Comparison of ENCODE assay signal across 9 cellular contexts in genomic region chr14:102323102-102323501, GRCh38. TPM values are rescaled to one million over a fixed set of nuclear protein-coding genes. Genes with fewer than 3 reads are reported as not detected.
A peak's percentile ranks its signal among the peaks of the same experiment; 100 is the strongest.
DNase-seq lines count a peak whose midpoint lies in the region; ATAC-seq, FAIRE-seq and TF ChIP-seq lines count a peak whose summit lies in the region.
"Had no signal": no experiment of that assay in that cellular context is flagged by ENCODE, and none has a peak within 500 bp of the region (broad histone marks: within the 10 kb centered on the region; RNA-seq: fewer than 3 reads in every experiment).

No MANE protein-coding gene starts in this region.

- SMC1A ChIA-PET in GM12878 (lab: Charles Lee; ENCODE audit: uncharacterized antibody, unreplicated experiment), result interaction anchor here (1.2 kb wide), 1 partner anchor 356 kb away, joined by 3 read pairs; no protein-coding TSS in a partner anchor

- H3K27me3 ChIP-seq in BLaER1 (no peaks in the 10 kb centered on the region), GM12878 (replicated peaks in 1 of 2; ENCODE audit: control insufficient read depth in 2 of 2, insufficient read depth in 2 of 2, low read length in 1 of 2) (no peaks in the 10 kb centered on the region)

- TF ChIP-seq EP300 in GM12878 (IDR thresholded peaks at IDR 0.05; ENCODE audit: borderline replicate concordance in 1 of 2, control insufficient read depth in 1 of 2, low read depth in 2 of 2, low read length in 2 of 2), result no peak

- peaks cover 14% of the 10 kb centered on the region for H3K79me2 ChIP-seq in GM12878 (ENCODE audit: control insufficient read depth, insufficient read depth, low read length)

- H4K20me1 ChIP-seq in BLaER1 (no peaks in the 10 kb centered on the region), GM12878 (ENCODE audit: control insufficient read depth, insufficient read depth) (no peaks in the 10 kb centered on the region)

- H3K36me3 ChIP-seq in BLaER1 (peaks cover 42% of the 10 kb centered on the region), GM12878 (ENCODE audit: control insufficient read depth in 2 of 2, insufficient read depth in 2 of 2, low read length in 1 of 2) (peaks cover 0 to 3% of the 10 kb centered on the region in 2 experiments; a peak in 1 of 4 replicates)

- peak; percentile 76 for FAIRE-seq in GM12878 (lab: Jason Lieb, UNC)

- H3K4me2 ChIP-seq in BLaER1 (peak overlapping the region; percentile 40), GM12878 (ENCODE audit: control insufficient read depth, insufficient read depth) (no peak overlapping the region)

- 35% methylated on average over 8 of the region's 8 CpGs for WGBS in GM12878 (ENCODE audit: insufficient coverage, insufficient replicate concordance, low lambda C conversion rate, missing lambda C conversion rate)

- intact Hi-C loops in GM12878 (cut with micrococcal nuclease; ENCODE audit: unreplicated experiment), result no loop called here

- DNase-seq in GM13977 (ENCODE audit: low spot score), result no peak
- DNase-seq in NCI-H524 (lab: John Stamatoyannopoulos, UW), result peak; percentile 56 to 79
- DNase-seq in GM12878 (ENCODE audit: low read depth, low spot score), result no peak
- DNase-seq in iPS-NIHi7 (ENCODE audit: extremely low spot score), result peak; percentile 40
- peak; percentile 39 for DNase-seq in stimulated activated CD8-positive, alpha-beta memory T cell treated with anti-CD3 and anti-CD28 coated beads, Interleukin-4, amount 100 ng/mL, for 48 hours
- no peak for DNase-seq in effector CD8-positive, alpha-beta T cell (lab: John Stamatoyannopoulos, UW)

- H3K4me1 ChIP-seq in BLaER1, result peaks cover 37% of the 10 kb centered on the region
- peaks cover 13% of the 10 kb centered on the region for H3K4me1 ChIP-seq in GM12878 (ENCODE audit: control insufficient read depth, insufficient read depth, low read length)

- RAD21 ChIA-PET in GM12878 (lab: Charles Lee; ENCODE audit: unreplicated experiment), result no interaction called here

- POLR2A ChIA-PET in GM12878 (lab: Charles Lee), result no interaction called here

- H3K9me3 ChIP-seq in BLaER1 (no peaks in the 10 kb centered on the region), GM12878 (replicated peaks; ENCODE audit: control insufficient read depth, insufficient read depth, low read length) (no peaks in the 10 kb centered on the region)

- CTCF ChIA-PET in GM12878 (lab: Yijun Ruan, JAX), result no interaction called here

- in situ Hi-C loops in GM13977 (cut with MboI; ENCODE audit: low pct_unique_long_range_greater_than_20kb, low sequenced_read_pairs, unreplicated experiment), result loop anchor here (25.0 kb wide), 2 partner anchors 361 to 611 kb away; partner anchors contain the start of gene DYNC1H1
- in situ Hi-C loops in GM12878 (cut with MboI), result loop anchor here (25.0 kb wide), 1 partner anchor 561 kb away; the partner anchor contains the start of gene PPP2R5C

- H3K27ac ChIP-seq in BLaER1 (no peak overlapping the region), GM12878 (ENCODE audit: control insufficient read depth, insufficient read depth) (no peak overlapping the region)

- H2AFZ ChIP-seq in GM12878 (ENCODE audit: control insufficient read depth, low read depth, low read length), result no peak overlapping the region

- no peak for TF ChIP-seq POLR2A in GM12878 (IDR thresholded peaks at IDR 0.05; ENCODE audit: low read depth, low read length)

- no peak overlapping the region for H3K9ac ChIP-seq in BLaER1
- H3K9ac ChIP-seq in GM12878 (ENCODE audit: control insufficient read depth, insufficient read depth, low read length), result no peak overlapping the region

- ATAC-seq in GM12878 (peak; percentile 69), HG03108 (IDR thresholded peaks at IDR 0.05; ENCODE audit: unreplicated experiment) (no peak)

- BruUV-seq in GM12878 (replicated peaks; lab: Mats Ljungman, UMichigan), result no TSS peak

- TF ChIP-seq CTCF in GM13977 (IDR thresholded peaks at IDR 0.05; ENCODE audit: extremely low read depth, insufficient read depth, missing control alignments) (peak; percentile 49), GM12878 (IDR thresholded peaks at IDR 0.05 in 2 of 3, conservative IDR thresholded peaks at IDR 0.05 in 1 of 3; ENCODE audit: control insufficient read depth in 2 of 3, extremely low read depth in 1 of 3, insufficient read depth in 1 of 3, low read depth in 3 of 3, low read length in 3 of 3) (peak; percentile 56 to 75 (median 58); a peak in 5 of 6 replicates)

- TF ChIP-seq RAD21 in GM12878 (IDR thresholded peaks at IDR 0.05; ENCODE audit: insufficient read depth, low read depth, low read length), result 0 out of 2 replicates have a peak, but pooled peaks have one; percentile 20

- no peak overlapping the region for H3K4me3 ChIP-seq in BLaER1
- no peak overlapping the region for H3K4me3 ChIP-seq in GM12878
- H3K4me3 ChIP-seq: SK-N-MC had no signal

RNA-seq across cellular contexts. Expression of gene ZNF839, which starts 3.6 kb away (rescaled TPM):
- total RNA-seq in GM12878 (2013; cell fraction: nucleolus; rRNA removed), result 14.8 and 17.0 TPM in 2 replicates
- 11.9 and 12.1 TPM in 2 replicates for total RNA-seq in GM12878 (2014; rRNA removed)
- 8.0 and 9.3 TPM in 2 replicates for total RNA-seq in GM12878 (2014; rRNA removed; fragmentation: Illumina TruSeq; extraction: Trizol)
- 11.9 and 13.1 TPM in 2 replicates for total RNA-seq in GM12878 (2021)
- polyA plus RNA-seq in GM12878 (2011; ENCODE audit: low read depth), result 7.9 TPM
- 8.0 and 8.1 TPM in 2 replicates for polyA plus RNA-seq in GM12878 (2011; rRNA removed)
- polyA plus RNA-seq in GM12878 (2011; cell fraction: cytosol; rRNA removed), result 8.5 and 9.5 TPM in 2 replicates
- polyA plus RNA-seq in GM12878 (2011; cell fraction: nucleus; rRNA removed), result 20.0 and 20.4 TPM in 2 replicates
- 8.7 and 10.4 TPM in 2 replicates for polyA plus RNA-seq in GM12878 (2012)
- 8.2 and 9.7 TPM in 2 replicates for polyA plus RNA-seq in GM12878 (2014; fragmentation: Illumina TruSeq; extraction: Trizol)
- 1 to 10 TPM; 1.4 to 2.6 TPM for polyA plus RNA-seq in GM12878 (2014; fragmentation: Nextera tagmentation; extraction: Ambion mirVana)
- polyA plus RNA-seq in GM12878 (2014; rRNA removed), result 14.4 and 14.7 TPM in 2 replicates
- 1 to 10 TPM; 2.6 to 5.6 TPM for polyA plus RNA-seq in GM12878 (2016; fragmentation: Nextera tagmentation; extraction: Ambion mirVana)
- polyA minus RNA-seq in GM12878 (2011; rRNA and poly(A)+ RNA removed), result 4.8 and 7.9 TPM in 2 replicates
- polyA minus RNA-seq in GM12878 (2011; cell fraction: cytosol; rRNA and poly(A)+ RNA removed), result 3.9 and 4.3 TPM in 2 replicates
- 4.0 and 5.1 TPM in 2 replicates for polyA minus RNA-seq in GM12878 (2011; cell fraction: nucleus; rRNA and poly(A)+ RNA removed)

RNA-seq across cellular contexts. Expression of gene MOK, which starts 18.1 kb away (rescaled TPM):
- 7.9 and 8.3 TPM in 2 replicates for total RNA-seq in GM12878 (2013; cell fraction: nucleolus; rRNA removed)
- 1.0 and 1.3 TPM in 2 replicates for total RNA-seq in GM12878 (2014; rRNA removed)
- 1.4 and 2.2 TPM in 2 replicates for total RNA-seq in GM12878 (2014; rRNA removed; fragmentation: Illumina TruSeq; extraction: Trizol)
- 0.92 and 1.7 TPM in 2 replicates for total RNA-seq in GM12878 (2021)
- polyA plus RNA-seq in GM12878 (2011; ENCODE audit: low read depth), result 0.64 TPM
- polyA plus RNA-seq in GM12878 (2011; rRNA removed), result 1.5 and 2.0 TPM in 2 replicates
- polyA plus RNA-seq in GM12878 (2011; cell fraction: cytosol; rRNA removed), result 2.0 and 2.1 TPM in 2 replicates
- polyA plus RNA-seq in GM12878 (2011; cell fraction: nucleus; rRNA removed), result 9.0 and 9.8 TPM in 2 replicates
- polyA plus RNA-seq in GM12878 (2012), result 0.88 and 1.2 TPM in 2 replicates
- 1.8 and 2.1 TPM in 2 replicates for polyA plus RNA-seq in GM12878 (2014; fragmentation: Illumina TruSeq; extraction: Trizol)
- under 1 TPM; 0.10 to 0.46 TPM for polyA plus RNA-seq in GM12878 (2014; fragmentation: Nextera tagmentation; extraction: Ambion mirVana)
- 2.4 and 3.0 TPM in 2 replicates for polyA plus RNA-seq in GM12878 (2014; rRNA removed)
- polyA plus RNA-seq in GM12878 (2016; fragmentation: Nextera tagmentation; extraction: Ambion mirVana), result 1 to 10 TPM; 1.2 to 1.5 TPM
- polyA minus RNA-seq in GM12878 (2011; rRNA and poly(A)+ RNA removed), result 0.67 and 1.2 TPM in 2 replicates
- polyA minus RNA-seq in GM12878 (2011; cell fraction: cytosol; rRNA and poly(A)+ RNA removed), result 1.0 TPM in 1 of 2 replicates, not detected in the other
- polyA minus RNA-seq in GM12878 (2011; cell fraction: nucleus; rRNA and poly(A)+ RNA removed), result 1.6 and 2.7 TPM in 2 replicates

RNA-seq across cellular contexts. Expression of gene CINP, which starts 39.6 kb away (rescaled TPM):
- 39.6 and 50.0 TPM in 2 replicates for total RNA-seq in GM12878 (2013; cell fraction: nucleolus; rRNA removed)
- 42.6 and 45.7 TPM in 2 replicates for total RNA-seq in GM12878 (2014; rRNA removed)
- 43.5 and 45.4 TPM in 2 replicates for total RNA-seq in GM12878 (2014; rRNA removed; fragmentation: Illumina TruSeq; extraction: Trizol)
- 44.5 and 45.8 TPM in 2 replicates for total RNA-seq in GM12878 (2021)
- polyA plus RNA-seq in GM12878 (2011; ENCODE audit: low read depth), result 37.7 TPM
- 53.5 and 62.0 TPM in 2 replicates for polyA plus RNA-seq in GM12878 (2011; rRNA removed)
- polyA plus RNA-seq in GM12878 (2011; cell fraction: cytosol; rRNA removed), result 57.7 and 60.9 TPM in 2 replicates
- polyA plus RNA-seq in GM12878 (2011; cell fraction: nucleus; rRNA removed), result 26.7 and 28.8 TPM in 2 replicates
- 41.0 and 48.4 TPM in 2 replicates for polyA plus RNA-seq in GM12878 (2012)
- polyA plus RNA-seq in GM12878 (2014; fragmentation: Illumina TruSeq; extraction: Trizol), result 56.4 and 59.3 TPM in 2 replicates
- 10 to 100 TPM; 47.9 to 52.6 TPM for polyA plus RNA-seq in GM12878 (2014; fragmentation: Nextera tagmentation; extraction: Ambion mirVana)
- 50.8 and 53.1 TPM in 2 replicates for polyA plus RNA-seq in GM12878 (2014; rRNA removed)
- 10 to 100 TPM; 70.1 to 73.3 TPM for polyA plus RNA-seq in GM12878 (2016; fragmentation: Nextera tagmentation; extraction: Ambion mirVana)
- 42.9 and 54.6 TPM in 2 replicates for polyA minus RNA-seq in GM12878 (2011; rRNA and poly(A)+ RNA removed)
- 14.3 and 16.3 TPM in 2 replicates for polyA minus RNA-seq in GM12878 (2011; cell fraction: cytosol; rRNA and poly(A)+ RNA removed)
- 9.9 and 17.9 TPM in 2 replicates for polyA minus RNA-seq in GM12878 (2011; cell fraction: nucleus; rRNA and poly(A)+ RNA removed)

RNA-seq across cellular contexts. Expression of gene TECPR2, which starts 39.6 kb away (rescaled TPM):
- 5.8 and 7.2 TPM in 2 replicates for total RNA-seq in GM12878 (2013; cell fraction: nucleolus; rRNA removed)
- 3.2 and 5.8 TPM in 2 replicates for total RNA-seq in GM12878 (2014; rRNA removed)
- total RNA-seq in GM12878 (2014; rRNA removed; fragmentation: Illumina TruSeq; extraction: Trizol), result 2.5 and 3.0 TPM in 2 replicates
- total RNA-seq in GM12878 (2021), result 8.1 and 10.0 TPM in 2 replicates
- polyA plus RNA-seq in GM12878 (2011; ENCODE audit: low read depth), result 1.5 TPM
- 1.6 and 1.8 TPM in 2 replicates for polyA plus RNA-seq in GM12878 (2011; rRNA removed)
- polyA plus RNA-seq in GM12878 (2011; cell fraction: cytosol; rRNA removed), result 1.3 and 1.7 TPM in 2 replicates
- polyA plus RNA-seq in GM12878 (2011; cell fraction: nucleus; rRNA removed), result 1.8 and 3.5 TPM in 2 replicates
- 2.6 and 2.8 TPM in 2 replicates for polyA plus RNA-seq in GM12878 (2012)
- 2.5 and 2.8 TPM in 2 replicates for polyA plus RNA-seq in GM12878 (2014; fragmentation: Illumina TruSeq; extraction: Trizol)
- polyA plus RNA-seq in GM12878 (2014; fragmentation: Nextera tagmentation; extraction: Ambion mirVana), result under 1 TPM; 0.15 to 0.26 TPM
- polyA plus RNA-seq in GM12878 (2014; rRNA removed), result 3.8 and 5.3 TPM in 2 replicates
- 1 to 10 TPM; 3.2 to 4.2 TPM for polyA plus RNA-seq in GM12878 (2016; fragmentation: Nextera tagmentation; extraction: Ambion mirVana)
- polyA minus RNA-seq in GM12878 (2011; rRNA and poly(A)+ RNA removed), result 2.8 and 2.9 TPM in 2 replicates
- polyA minus RNA-seq in GM12878 (2011; cell fraction: cytosol; rRNA and poly(A)+ RNA removed), result 1.3 and 2.3 TPM in 2 replicates
- 1.7 and 3.0 TPM in 2 replicates for polyA minus RNA-seq in GM12878 (2011; cell fraction: nucleus; rRNA and poly(A)+ RNA removed)

Comparison
In these comparisons a context has a peak if more than half of its experiments do, and no peak if none do; other contexts are left out.
1. DNase-seq: peak in NCI-H524 (2 of 2), iPS-NIHi7 (single experiment) and stimulated activated CD8-positive, alpha-beta memory T cell treated with anti-CD3 and anti-CD28 coated beads, Interleukin-4, amount 100 ng/mL, for 48 hours (single experiment); none in GM13977 (single experiment), GM12878 (single experiment) and effector CD8-positive, alpha-beta T cell (single experiment).